In the genomic region with DNA sequence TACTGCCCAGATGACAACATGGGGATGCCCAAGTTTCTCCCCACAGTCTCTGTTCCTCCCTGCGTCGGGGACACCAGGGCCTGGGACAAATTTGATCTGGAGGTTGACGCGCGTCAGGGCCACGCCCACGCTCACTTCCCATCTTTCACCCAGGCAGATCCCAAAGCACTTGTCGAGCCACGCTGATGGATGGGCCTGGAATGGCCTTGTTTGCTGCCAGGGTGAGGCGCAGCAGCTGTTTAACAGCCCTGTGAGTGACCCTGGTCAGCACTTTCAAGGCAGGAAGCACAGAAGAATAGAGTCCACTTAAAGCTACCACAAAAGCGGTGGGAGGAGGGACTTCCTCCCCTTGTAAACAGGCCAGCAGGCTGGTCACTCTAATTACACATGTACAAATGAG, we compare ENCODE assay signal across 11 cellular contexts.
DNase-seq lines count a peak whose midpoint lies in the region; ATAC-seq and TF ChIP-seq lines count a peak whose summit lies in the region.
"Had no signal": no experiment of that assay in that cellular context is flagged by ENCODE, and none has a peak within 500 bp of the region (broad histone marks: within the 10 kb centered on the region; RNA-seq: fewer than 3 reads in every experiment).

No MANE protein-coding gene starts in this region.

- TF ChIP-seq CTCF in OCI-LY3 (IDR thresholded peaks at IDR 0.05; ENCODE audit: low read depth, low read length), result no peak

- H2AFZ ChIP-seq in OCI-LY3 (ENCODE audit: low read depth, low read length), result no peak overlapping the region

- peaks cover 24% of the 10 kb centered on the region for H3K4me1 ChIP-seq in OCI-LY3 (ENCODE audit: low read length)

- ATAC-seq in left ventricle myocardium superior, result peak; percentile 81
- ATAC-seq in GM19455 (IDR thresholded peaks at IDR 0.05; ENCODE audit: unreplicated experiment), result no peak
- no peak for ATAC-seq in GM18867 (IDR thresholded peaks at IDR 0.05; ENCODE audit: unreplicated experiment)
- ATAC-seq in GM21717 (IDR thresholded peaks at IDR 0.05; ENCODE audit: unreplicated experiment), result no peak
- ATAC-seq: stimulated activated naive CD8-positive, alpha-beta T cell treated with anti-CD3 and anti-CD28 coated beads, Interleukin-15, Interleukin-2, amounts not matched to agents 100 U/mL and 50 U/mL, for 24 hours had no signal

- DNase-seq in DMS53 (lab: John Stamatoyannopoulos, UW), result peak; percentile 28
- peak; percentile 77 for DNase-seq in left ventricle myocardium superior
- DNase-seq in pons (ENCODE audit: low spot score), result peak; percentile 59
- DNase-seq in occipital lobe (lab: John Stamatoyannopoulos, UW), result no peak
- DNase-seq: activated naive CD4-positive, alpha-beta T cell treated with anti-CD3 and anti-CD28 coated beads, Interleukin-2, amount 50 U/mL, for 16 hours; NCI-H1092 treated with DMSO at 0.1 percent for 48 hours; stimulated activated naive CD8-positive, alpha-beta T cell treated with anti-CD3 and anti-CD28 coated beads, Interleukin-15, Interleukin-2, amounts not matched to agents 100 U/mL and 50 U/mL, for 24 hours had no signal

- H3K4me2 ChIP-seq in OCI-LY3 (ENCODE audit: low read length), result peak overlapping the region; percentile 17; the same call in 1 of the 2 replicates

- no peaks in the 10 kb centered on the region for H3K36me3 ChIP-seq in OCI-LY3 (replicated peaks; ENCODE audit: low read depth, low read length)

- no peak overlapping the region for H3K27ac ChIP-seq in OCI-LY3 (ENCODE audit: low read length)

- H3K27me3 ChIP-seq in OCI-LY3 (ENCODE audit: low read depth, low read length), result no peaks in the 10 kb centered on the region; the same call in 1 of the 2 replicates

- H3K4me3 ChIP-seq in OCI-LY3 (ENCODE audit: low read length), result no peak overlapping the region

- H3K9ac ChIP-seq in OCI-LY3 (ENCODE audit: low read length), result no peak overlapping the region

- H4K20me1 ChIP-seq in OCI-LY3 (ENCODE audit: insufficient read depth, low read length), result no peaks in the 10 kb centered on the region

- no peaks in the 10 kb centered on the region for H3K9me3 ChIP-seq in OCI-LY3 (ENCODE audit: insufficient read depth, low read length)

- intact Hi-C loops in left ventricle myocardium superior (cut with micrococcal nuclease), result no loop called here

- no peaks in the 10 kb centered on the region for H3K79me2 ChIP-seq in OCI-LY3 (ENCODE audit: low read length)
